In genomic region chr17:38428150-38428642, GRCh38 we compare ENCODE assay signal across 8 cellular contexts.
DNase-seq lines count a peak whose midpoint lies in the region.

TSS of gene ARHGAP23 (plus strand) at chr17:38428464. CDS start at chr17:38428486, 22 bp downstream.

- H3K27me3 ChIP-seq in HUES48 (ENCODE audit: control insufficient read depth, insufficient read depth, low read length) (no peaks in the 10 kb centered on the region), duodenal mucosa (ENCODE audit: control insufficient read depth in 1 of 2, insufficient read depth in 2 of 2, low read length in 2 of 2) (no peaks in the 10 kb centered on the region)

- H3K4me3 ChIP-seq in HUES48 (ENCODE audit: low read depth, low read length) (peak within 1 kb of the TSS; percentile 78), duodenal mucosa (ENCODE audit: low read depth in 1 of 2, low read length in 2 of 2) (peak within 1 kb of the TSS; percentile 67 to 73)

- H3K4me1 ChIP-seq in HUES48 (ENCODE audit: control insufficient read depth, insufficient read depth, low read length) (peaks cover 46% of the 10 kb centered on the region), duodenal mucosa (ENCODE audit: control insufficient read depth in 1 of 2, insufficient read depth in 2 of 2, low read length in 2 of 2) (peaks cover 7 to 11% of the 10 kb centered on the region in 2 donors)

- H3K9ac ChIP-seq in HUES48 (ENCODE audit: low read depth, low read length) (no peak within 1 kb of the TSS; the same call in 1 of the 2 replicates), duodenal mucosa (ENCODE audit: low read depth in 1 of 2, low read length in 2 of 2) (peak within 1 kb of the TSS; percentile 57 to 58)

- DNase-seq in AML-193 (lab: John Stamatoyannopoulos, UW): peak; percentile 42 to 50
- DNase-seq in activated CD4-positive, alpha-beta T cell treated with anti-CD3 and anti-CD28 coated beads, Interleukin-2, amount 50 U/mL, for 1 hour: peak; percentile 38
- DNase-seq in left kidney (ENCODE audit: low read depth, low spot score): peak; percentile 71
- DNase-seq in stimulated activated CD4-positive, alpha-beta T cell treated with anti-CD3 and anti-CD28 coated beads, Interleukin-1b, Interleukin-23, amount 100 ng/mL, for 48 hours: peak; percentile 19
- no peak for DNase-seq in SIG-M5 treated with dmso at 0.1 percent for 504 hours (lab: John Stamatoyannopoulos, UW; ENCODE audit: unreplicated experiment)
- DNase-seq in NK-92 treated with Interleukin-12 subunit alpha and Interleukin-12 subunit beta, amount 100 ng/mL, for 24 hours (lab: John Stamatoyannopoulos, UW): no peak

- H3K9me3 ChIP-seq in HUES48 (ENCODE audit: control insufficient read depth, insufficient read depth, low read length): no peaks in the 10 kb centered on the region
- no peaks in the 10 kb centered on the region for H3K9me3 ChIP-seq in duodenal mucosa (ENCODE audit: control insufficient read depth in 1 of 2, low read length in 2 of 2)

- H3K27ac ChIP-seq in HUES48 (ENCODE audit: low read depth, low read length) (peak within 1 kb of the TSS; percentile 71), duodenal mucosa (ENCODE audit: low read depth, low read length) (peak within 1 kb of the TSS; percentile 28)

- H3K36me3 ChIP-seq in HUES48 (ENCODE audit: control insufficient read depth, insufficient read depth, low read length) (no peaks in the 10 kb centered on the region), duodenal mucosa (ENCODE audit: control insufficient read depth in 1 of 2, insufficient read depth in 2 of 2, low read length in 2 of 2) (no peaks in the 10 kb centered on the region)

Comparison
In these comparisons a context has a peak if more than half of its experiments do, and no peak if none do; other contexts are left out.
1. DNase-seq: peak in AML-193 (2 of 2), activated CD4-positive, alpha-beta T cell treated with anti-CD3 and anti-CD28 coated beads, Interleukin-2, amount 50 U/mL, for 1 hour (single experiment), left kidney (single experiment) and stimulated activated CD4-positive, alpha-beta T cell treated with anti-CD3 and anti-CD28 coated beads, Interleukin-1b, Interleukin-23, amount 100 ng/mL, for 48 hours (single experiment); none in SIG-M5 treated with dmso at 0.1 percent for 504 hours (single experiment) and NK-92 treated with Interleukin-12 subunit alpha and Interleukin-12 subunit beta, amount 100 ng/mL, for 24 hours (single experiment).